In genomic region chr17:68759343-68760140, GRCh38 we compare ENCODE assay signal across 8 cellular contexts.
DNase-seq lines count a peak whose midpoint lies in the region; ATAC-seq, FAIRE-seq and TF ChIP-seq lines count a peak whose summit lies in the region.

No MANE protein-coding gene starts in this region.

- DNase-seq in 8988T, result peak; percentile 37
- DNase-seq in NCI-H146 (lab: John Stamatoyannopoulos, UW), result peak; percentile 49
- DNase-seq in bronchial epithelial cell (ENCODE audit: low read depth), result peak; percentile 87
- peak; percentile 93 for DNase-seq in inferior parietal cortex (ENCODE audit: extremely low spot score)

- no peak for FAIRE-seq in bronchial epithelial cell (lab: Jason Lieb, UNC)

- ATAC-seq in GM18498 (IDR thresholded peaks at IDR 0.05; ENCODE audit: unreplicated experiment), result peak; percentile 89
- ATAC-seq in HG02885 (IDR thresholded peaks at IDR 0.05; ENCODE audit: poor library complexity, unreplicated experiment), result peak; percentile 85

- H3K9me3 ChIP-seq in SU-DHL-6 (ENCODE audit: insufficient read depth, low read length) (no peaks in the 10 kb centered on the region), skeletal muscle tissue (ENCODE audit: control insufficient read depth in 3 of 3, low read length in 3 of 3) (no peaks in the 10 kb centered on the region)

- no peak overlapping the region for H2AFZ ChIP-seq in SU-DHL-6 (ENCODE audit: low read depth, low read length, severe bottlenecking)

- no peak overlapping the region for H3K27ac ChIP-seq in SU-DHL-6 (ENCODE audit: low read depth, low read length)
- H3K27ac ChIP-seq in skeletal muscle tissue (ENCODE audit: low read depth, low read length), result peak overlapping the region; percentile 80

- H3K9ac ChIP-seq in SU-DHL-6 (ENCODE audit: low read length), result no peak overlapping the region
- H3K9ac ChIP-seq in skeletal muscle tissue (ENCODE audit: low read depth in 1 of 3, low read length in 3 of 3), result peak overlapping the region; percentile 18 to 57 (median 54)

- peak; percentile 20 for TF ChIP-seq CTCF in SU-DHL-6 (IDR thresholded peaks at IDR 0.05; ENCODE audit: insufficient read depth, low read length, poor library complexity, severe bottlenecking)
- TF ChIP-seq CTCF in bronchial epithelial cell (IDR thresholded peaks at IDR 0.05; ENCODE audit: insufficient read depth, low read length, severe bottlenecking), result peak; percentile 94

- no peaks in the 10 kb centered on the region for H3K79me2 ChIP-seq in SU-DHL-6 (ENCODE audit: insufficient read depth, low read length)

- H3K4me1 ChIP-seq in skeletal muscle tissue (ENCODE audit: control insufficient read depth in 3 of 3, insufficient read depth in 3 of 3, low read length in 3 of 3), result peaks cover 5 to 13% (median 6%) of the 10 kb centered on the region in 3 donors

- no peaks in the 10 kb centered on the region for H3K9me2 ChIP-seq in SU-DHL-6 (replicated peaks; ENCODE audit: insufficient read depth, low read length)

- H3F3A ChIP-seq in SU-DHL-6 (ENCODE audit: insufficient read depth), result no peaks in the 10 kb centered on the region

- no peak overlapping the region for H3K4me2 ChIP-seq in SU-DHL-6 (ENCODE audit: low read depth, low read length, poor library complexity, severe bottlenecking)

- no peak overlapping the region for H3K4me3 ChIP-seq in SU-DHL-6 (ENCODE audit: insufficient read depth, low read length, poor library complexity, severe bottlenecking)
- H3K4me3 ChIP-seq in bronchial epithelial cell (ENCODE audit: low read depth, low read length), result peak overlapping the region; percentile 44
- peak overlapping the region; percentile 44 to 72 (median 70) for H3K4me3 ChIP-seq in skeletal muscle tissue (ENCODE audit: low read length in 3 of 3)

- H4K20me1 ChIP-seq in SU-DHL-6 (ENCODE audit: low read depth, low read length), result no peaks in the 10 kb centered on the region

- no peaks in the 10 kb centered on the region for H3K27me3 ChIP-seq in SU-DHL-6 (ENCODE audit: low read length)
- no peaks in the 10 kb centered on the region for H3K27me3 ChIP-seq in bronchial epithelial cell (ENCODE audit: control insufficient read depth, insufficient read depth, low read length)
- H3K27me3 ChIP-seq in skeletal muscle tissue (ENCODE audit: control insufficient read depth in 3 of 3, insufficient read depth in 3 of 3, low read length in 3 of 3), result no peaks in the 10 kb centered on the region

- no peaks in the 10 kb centered on the region for H3K36me3 ChIP-seq in SU-DHL-6 (ENCODE audit: low read length)
- no peaks in the 10 kb centered on the region for H3K36me3 ChIP-seq in bronchial epithelial cell (ENCODE audit: control insufficient read depth, insufficient read depth, low read length)
- H3K36me3 ChIP-seq in skeletal muscle tissue (ENCODE audit: control insufficient read depth in 3 of 3, insufficient read depth in 3 of 3, low read length in 3 of 3), result no peaks in the 10 kb centered on the region

Comparison
In these comparisons a context has a peak if more than half of its experiments do, and no peak if none do; other contexts are left out.
1. DNase-seq: peak in every context shown above with its lines; median percentile 93 in inferior parietal cortex; 87 in bronchial epithelial cell; 49 in NCI-H146; 37 in 8988T.